8 cellular contexts compared by ENCODE assay signal in genomic region chr2:26772064-26773001, GRCh38.
DNase-seq lines count a peak whose midpoint lies in the region; TF ChIP-seq lines count a peak whose summit lies in the region.

No MANE protein-coding gene starts in this region.

- peaks cover 56% of the 10 kb centered on the region for H3K4me1 ChIP-seq in parathyroid adenoma

- peaks cover 29% of the 10 kb centered on the region for H3K79me2 ChIP-seq in parathyroid adenoma

- no peaks in the 10 kb centered on the region for H3K27me3 ChIP-seq in WERI-Rb-1 (ENCODE audit: insufficient read depth, low read depth, severe bottlenecking)
- H3K27me3 ChIP-seq in parathyroid adenoma (ENCODE audit: control insufficient read depth, insufficient read depth, low read length): no peaks in the 10 kb centered on the region

- no peak overlapping the region for H3K4me3 ChIP-seq in WERI-Rb-1 (ENCODE audit: low read depth, low read length)
- H3K4me3 ChIP-seq in parathyroid adenoma (ENCODE audit: low read depth, low read length): peak overlapping the region; percentile 15

- peaks cover 67% of the 10 kb centered on the region for H3K36me3 ChIP-seq in WERI-Rb-1
- no peaks in the 10 kb centered on the region for H3K36me3 ChIP-seq in parathyroid adenoma (ENCODE audit: control insufficient read depth, insufficient read depth, low read length)

- peak overlapping the region; percentile 69 for H3K4me2 ChIP-seq in parathyroid adenoma (ENCODE audit: low read length)

- H3K27ac ChIP-seq in WERI-Rb-1 (peak overlapping the region; percentile 86), parathyroid adenoma (peak overlapping the region; percentile 95)

- DNase-seq in stimulated activated CD4-positive, alpha-beta T cell treated with anti-CD3 and anti-CD28 coated beads, Interleukin-15, amount 100 ng/mL, for 24 hours: peak; percentile 13
- DNase-seq in stimulated activated CD4-positive, alpha-beta T cell treated with anti-CD3 and anti-CD28 coated beads, Interleukin-2, amount 100 ng/mL, for 48 hours: no peak
- DNase-seq in WERI-Rb-1 (peak; percentile 94), fibroblast of the conjunctiva (ENCODE audit: low read depth) (peak; percentile 98), middle frontal gyrus (ENCODE audit: extremely low spot score, low spot score) (no peak), NCI-H2107 treated with DMSO at 0.1 percent for 48 hours (lab: John Stamatoyannopoulos, UW; ENCODE audit: unreplicated experiment) (no peak), NOMO-1 treated with dmso at 0.1 percent for 144 hours (lab: John Stamatoyannopoulos, UW; ENCODE audit: unreplicated experiment) (no peak)

- no peaks in the 10 kb centered on the region for H3K9me3 ChIP-seq in WERI-Rb-1 (ENCODE audit: severe bottlenecking)
- H3K9me3 ChIP-seq in parathyroid adenoma (ENCODE audit: control insufficient read depth, low read length): no peaks in the 10 kb centered on the region

- peak overlapping the region; percentile 1 for H2AFZ ChIP-seq in parathyroid adenoma

- TF ChIP-seq CTCF in WERI-Rb-1 (IDR thresholded peaks at IDR 0.05; ENCODE audit: low read depth, low read length) (no peak), parathyroid adenoma (IDR thresholded peaks at IDR 0.05) (no peak)

- no peak overlapping the region for H3K9ac ChIP-seq in parathyroid adenoma

Comparison
In these comparisons a context has a peak if more than half of its experiments do, and no peak if none do; other contexts are left out.
1. DNase-seq: peak in stimulated activated CD4-positive, alpha-beta T cell treated with anti-CD3 and anti-CD28 coated beads, Interleukin-15, amount 100 ng/mL, for 24 hours (single experiment), WERI-Rb-1 (single experiment) and fibroblast of the conjunctiva (single experiment); none in stimulated activated CD4-positive, alpha-beta T cell treated with anti-CD3 and anti-CD28 coated beads, Interleukin-2, amount 100 ng/mL, for 48 hours (0 of 2), middle frontal gyrus (single experiment), NCI-H2107 treated with DMSO at 0.1 percent for 48 hours (single experiment) and NOMO-1 treated with dmso at 0.1 percent for 144 hours (single experiment).